8 cellular contexts compared by ENCODE assay signal in the genomic region with DNA sequence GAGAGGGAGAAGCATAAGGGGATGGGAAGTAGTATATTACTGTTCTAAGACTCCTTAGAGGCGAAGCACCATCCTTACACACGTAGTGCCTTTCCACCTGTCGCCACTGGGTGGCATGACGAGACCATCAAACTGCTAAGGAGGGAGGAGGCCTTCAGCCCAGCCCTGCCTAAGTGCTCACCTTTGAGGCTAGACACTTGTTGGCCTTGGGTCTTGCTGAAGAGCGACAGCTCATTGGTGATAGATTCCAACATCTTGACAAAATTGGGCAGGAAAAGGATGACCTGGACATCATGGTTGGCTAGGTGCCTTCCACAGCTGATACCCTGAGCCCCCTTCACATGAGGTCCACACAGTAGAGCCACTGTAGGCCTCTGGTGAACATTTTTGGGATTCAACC. TPM values are rescaled to one million over a fixed set of nuclear protein-coding genes. Genes with fewer than 3 reads are reported as not detected.
DNase-seq lines count a peak whose midpoint lies in the region; ATAC-seq and TF ChIP-seq lines count a peak whose summit lies in the region.

No MANE protein-coding gene starts in this region.

- H3K27ac Mint-ChIP-seq in central memory CD8-positive, alpha-beta T cell (ENCODE audit: low read depth): no peak overlapping the region

- intact Hi-C loops in right lobe of liver (cut with DNase I): loop anchor here (2.0 to 10.0 kb wide), 2 partner anchors 134 to 260 kb away; no protein-coding TSS in a partner anchor

- peaks cover 0 to 11% (median 5%) of the 10 kb centered on the region in 4 donors for H3K4me1 ChIP-seq in right lobe of liver

- no peaks in the 10 kb centered on the region for H3K9me3 Mint-ChIP-seq in central memory CD8-positive, alpha-beta T cell

- in situ Hi-C loops in ACHN (cut with HindIII; ENCODE audit: low pct_ligation_motif_present, low pct_unique_long_range_greater_than_20kb, low sequenced_read_pairs): loop anchor here (25.0 kb wide), 1 partner anchor 127 kb away; no protein-coding TSS in a partner anchor
- in situ Hi-C loops in GM13976 (cut with MboI; ENCODE audit: low sequenced_read_pairs, unreplicated experiment): loop anchor here (5.0 to 25.0 kb wide), 2 partner anchors 132 to 302 kb away; partner anchors contain the start of gene COX5A

- no peak for TF ChIP-seq POLR2A in right lobe of liver (IDR thresholded peaks at IDR 0.05)

- peaks cover 25% of the 10 kb centered on the region for H3K36me3 Mint-ChIP-seq in central memory CD8-positive, alpha-beta T cell (ENCODE audit: insufficient read depth)

- no peaks in the 10 kb centered on the region for H3K9me3 ChIP-seq in right lobe of liver

- peaks cover 0 to 52% (median 14%) of the 10 kb centered on the region in 4 donors for H3K36me3 ChIP-seq in right lobe of liver

- peak; percentile 81 for TF ChIP-seq CTCF in GM13976 (IDR thresholded peaks at IDR 0.05; ENCODE audit: borderline replicate concordance, control extremely low read depth, extremely low read depth, insufficient read depth, missing control alignments)
- peak; percentile 82 to 94 (median 88) for TF ChIP-seq CTCF in right lobe of liver (IDR thresholded peaks at IDR 0.05)

- no peak overlapping the region for H3K27ac ChIP-seq in right lobe of liver

- no peak overlapping the region for H3K4me3 ChIP-seq in right lobe of liver

- WGBS in right lobe of liver (ENCODE audit: insufficient coverage, low coverage, low lambda C conversion rate, missing lambda C conversion rate): 13% methylated on average over 5 of the region's 5 CpGs

- H3K4me1 Mint-ChIP-seq in central memory CD8-positive, alpha-beta T cell: peaks cover 7% of the 10 kb centered on the region

- ATAC-seq in central memory CD8-positive, alpha-beta T cell (replicated peaks; ENCODE audit: extremely low read depth, poor library complexity, severe bottlenecking): peak; percentile 81
- ATAC-seq in right lobe of liver: peak; percentile 71 to 75 (median 74)
- ATAC-seq in GM21529 (IDR thresholded peaks at IDR 0.05; ENCODE audit: unreplicated experiment): no peak

- peak; percentile 56 for DNase-seq in ACHN
- peak; percentile 77 for DNase-seq in GM13976 (ENCODE audit: low spot score)
- DNase-seq in NCI-H2171 (lab: John Stamatoyannopoulos, UW): peak; percentile 51
- DNase-seq in activated CD4-positive, alpha-beta T cell treated with anti-CD3 and anti-CD28 coated beads for 24 hours (ENCODE audit: low read depth in 2 of 2): peak; percentile 54 to 68
- DNase-seq in central memory CD8-positive, alpha-beta T cell (ENCODE audit: low spot score in 2 of 2): peak; percentile 58 to 60
- DNase-seq in right lobe of liver: peak in 2 of 3 donors; percentile 63 to 65
- peak; percentile 50 to 58 (median 56) for DNase-seq in stimulated activated CD4-positive, alpha-beta T cell treated with anti-CD3 and anti-CD28 coated beads, TNF-alpha, amount 100 ng/mL, for 48 hours (ENCODE audit: low read depth in 3 of 3)

- H3K27me3 Mint-ChIP-seq in central memory CD8-positive, alpha-beta T cell: no peaks in the 10 kb centered on the region

- no peaks in the 10 kb centered on the region for H3K27me3 ChIP-seq in right lobe of liver

- H3K4me3 Mint-ChIP-seq in central memory CD8-positive, alpha-beta T cell: no peak overlapping the region

RNA-seq across cellular contexts. Expression of gene CLK3, which starts 19.6 kb away (rescaled TPM):
- total RNA-seq in right lobe of liver: 10 to 100 TPM; 27.8 to 44.1 (median 33.2) TPM
